Comparison of ENCODE assay signal across 2 cellular contexts in genomic region chr4:17380347-17380746, GRCh38.
TF ChIP-seq lines count a peak whose summit lies in the region.

No MANE protein-coding gene starts in this region.

TF ChIP-seq in IMR-90, 13 proteins besides CTCF, POLR2A, EP300 and RAD21:
- TF ChIP-seq FOS (IDR thresholded peaks at IDR 0.05; ENCODE audit: low read depth, low read length) (no peak), CEBPB (IDR thresholded peaks at IDR 0.05; ENCODE audit: low read depth, low read length) (peak; percentile 66), MAFK (IDR thresholded peaks at IDR 0.05; ENCODE audit: low read depth, low read length) (no peak), MXI1 (IDR thresholded peaks at IDR 0.05; ENCODE audit: borderline replicate concordance, low read depth, low read length) (no peak), RCOR1 (IDR thresholded peaks at IDR 0.05; ENCODE audit: insufficient replicate concordance, low read length) (no peak), NFE2L2 (IDR thresholded peaks at IDR 0.05; ENCODE audit: low read depth, low read length) (no peak)

TF ChIP-seq in K562, 482 proteins besides CTCF, POLR2A, EP300 and RAD21:
- no peak for TF ChIP-seq ZNF699 (CRISPR knock-in tag; IDR thresholded peaks at IDR 0.05; ENCODE audit: insufficient replicate concordance)
- no peak for TF ChIP-seq SAP30 (IDR thresholded peaks at IDR 0.05; ENCODE audit: borderline replicate concordance, insufficient read depth, low read depth, low read length, poor library complexity, severe bottlenecking)
- TF ChIP-seq CEBPG (CRISPR knock-in tag; IDR thresholded peaks at IDR 0.05) = no peak
- peak in 1 of 2 experiments; percentile 65; a peak in 2 of 4 replicates for TF ChIP-seq CEBPG (tag; conservative IDR thresholded peaks at IDR 0.05 in 1 of 2, IDR thresholded peaks at IDR 0.05 in 1 of 2)
- TF ChIP-seq ZNF778 (CRISPR knock-in tag; IDR thresholded peaks at IDR 0.05) = no peak
- TF ChIP-seq CEBPB (tag; IDR thresholded peaks at IDR 0.05) = peak; percentile 42; the same call in 1 of the 2 replicates
- no peak for TF ChIP-seq TCFL5 (CRISPR knock-in tag; conservative IDR thresholded peaks at IDR 0.05)
